Comparison of ENCODE assay signal across 25 cellular contexts in the genomic region with DNA sequence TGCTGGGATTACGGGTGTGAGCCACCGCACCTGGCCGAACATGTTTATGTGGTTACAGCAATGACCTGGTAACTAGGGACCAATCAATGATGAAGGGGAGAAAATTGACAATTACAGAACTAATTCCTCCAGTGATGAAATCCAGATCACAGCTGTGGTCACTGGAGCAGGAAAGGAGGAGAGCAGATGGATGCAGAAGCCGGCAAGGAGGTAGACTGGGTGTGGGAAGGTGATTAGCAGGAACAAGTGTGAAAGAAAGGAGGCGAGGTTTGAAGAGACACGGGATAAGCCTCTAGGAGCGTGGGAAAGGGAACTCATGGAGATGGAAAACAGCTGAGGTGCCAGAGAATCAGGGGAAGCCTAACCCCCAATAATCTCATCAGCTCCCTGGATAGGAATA. TPM values are rescaled to one million over a fixed set of nuclear protein-coding genes. Genes with fewer than 3 reads are reported as not detected.
A peak's percentile ranks its signal among the peaks of the same experiment; 100 is the strongest.
DNase-seq lines count a peak whose midpoint lies in the region; ATAC-seq, FAIRE-seq and TF ChIP-seq lines count a peak whose summit lies in the region.
"Had no signal": no experiment of that assay in that cellular context is flagged by ENCODE, and none has a peak within 500 bp of the region (broad histone marks: within the 10 kb centered on the region; RNA-seq: fewer than 3 reads in every experiment).

No MANE protein-coding gene starts in this region.

- ATAC-seq in RWPE2 (ENCODE audit: low read depth) (no peak), left colon (peak; percentile 2), HG03025 (IDR thresholded peaks at IDR 0.05; ENCODE audit: low FRiP score, unreplicated experiment) (no peak)
- ATAC-seq: Right ventricle myocardium inferior, T-cell had no signal

- no peak overlapping the region for H3K27ac ChIP-seq in RWPE2 (ENCODE audit: poor library complexity, severe bottlenecking)
- H3K27ac ChIP-seq: 22Rv1, SJSA1 had no signal

- H3K4me3 ChIP-seq in RWPE2 (ENCODE audit: severe bottlenecking), result no peak overlapping the region
- H3K4me3 ChIP-seq: SJSA1 had no signal

- no peaks in the 10 kb centered on the region for H3K4me1 ChIP-seq in RWPE2 (ENCODE audit: insufficient read depth, poor library complexity, severe bottlenecking)
- H3K4me1 ChIP-seq: BE2C had no signal

- TF ChIP-seq CTCF in RWPE2 (IDR thresholded peaks at IDR 0.05; ENCODE audit: poor library complexity, severe bottlenecking), result no peak

- no peak for FAIRE-seq in urothelium cell line (lab: Jason Lieb, UNC)
- FAIRE-seq: GM12891 had no signal

- peaks cover 9% of the 10 kb centered on the region for H3K27me3 ChIP-seq in RWPE2 (ENCODE audit: insufficient read depth, poor library complexity, severe bottlenecking)

- H3K9me3 ChIP-seq in RWPE2 (ENCODE audit: severe bottlenecking), result no peaks in the 10 kb centered on the region
- H3K9me3 ChIP-seq: BE2C had no signal

- DNase-seq in DMS 273 (lab: John Stamatoyannopoulos, UW; ENCODE audit: unreplicated experiment) (peak; percentile 31), DMS 273 treated with DMSO at 0.1 percent for 48 hours (lab: John Stamatoyannopoulos, UW) (no peak), GM03348 (ENCODE audit: low spot score) (peak; percentile 2), RWPE2 (ENCODE audit: low spot score) (peak; percentile 57), left colon (no peak), urothelium cell line (ENCODE audit: low spot score) (no peak), NCI-H1694 treated with DMSO at 0.1 percent for 48 hours (lab: John Stamatoyannopoulos, UW) (no peak)
- DNase-seq: ACHN, BE2C, Calu3, EL, GDM1, Karpas-422, NCI-H1092, NCI-H1417 treated with DMSO at 0.1 percent for 48 hours, NCI-H187, NCI-H2081 treated with DMSO at 0.1 percent for 48 hours, NCI-H446, NCI-H526 treated with DMSO at 0.1 percent for 48 hours, T-cell had no signal

- no peaks in the 10 kb centered on the region for H3K36me3 ChIP-seq in RWPE2 (ENCODE audit: low read depth)
- H3K36me3 ChIP-seq: BE2C, SJSA1 had no signal

- intact Hi-C loops in left colon (cut with DNase I, micrococcal nuclease), result no loop called here

RNA-seq across cellular contexts. Expression of a gene that starts 17.2 kb away (rescaled TPM):
- 1 to 10 TPM; 3.2 to 5.8 TPM for total RNA-seq in left colon

RNA-seq across cellular contexts. Expression of a gene that starts 56.6 kb away (rescaled TPM):
- 100 to 1,000 TPM; 262 to 278 TPM for total RNA-seq in left colon

Comparison
In these comparisons a context has a peak if more than half of its experiments do, and no peak if none do; other contexts are left out.
1. DNase-seq: peak in DMS 273 (single experiment), GM03348 (single experiment) and RWPE2 (single experiment); none in DMS 273 treated with DMSO at 0.1 percent for 48 hours (single experiment), left colon (0 of 2), urothelium cell line (single experiment) and NCI-H1694 treated with DMSO at 0.1 percent for 48 hours (single experiment).